Comparison of ENCODE assay signal across 8 cellular contexts in the genomic region with DNA sequence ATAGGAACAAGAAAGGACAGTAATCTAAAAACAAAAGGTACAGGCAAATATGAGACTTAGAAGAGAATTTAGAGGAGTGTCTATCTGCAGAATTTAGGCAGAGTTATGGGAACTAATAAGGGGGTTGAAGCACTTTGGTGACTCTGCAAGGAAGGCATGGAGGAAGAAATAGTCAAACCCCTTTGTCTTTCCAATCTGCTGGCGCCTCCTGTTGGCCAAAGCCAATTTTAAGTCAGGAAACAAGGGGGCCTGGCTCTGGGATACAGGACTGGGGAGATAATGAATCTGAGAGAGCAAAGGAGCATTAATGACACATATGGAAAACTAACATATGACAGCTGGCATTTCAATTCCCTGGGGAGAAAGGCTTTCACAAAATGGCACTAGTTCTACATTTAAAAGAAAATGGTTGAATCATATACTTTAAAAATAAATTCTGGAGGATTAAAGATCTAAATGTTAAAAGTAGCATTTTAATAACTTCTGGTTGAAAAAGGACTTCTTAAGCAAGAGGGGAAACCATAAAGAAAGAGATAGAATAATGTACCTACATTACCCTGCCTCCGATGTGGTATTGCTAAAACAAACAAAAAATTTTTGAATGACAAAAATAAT. TPM values are rescaled to one million over a fixed set of nuclear protein-coding genes. Genes with fewer than 3 reads are reported as not detected.
DNase-seq lines count a peak whose midpoint lies in the region; ATAC-seq and TF ChIP-seq lines count a peak whose summit lies in the region.

No MANE protein-coding gene starts in this region.

- H2BK120ac ChIP-seq in H9 (ENCODE audit: low read depth, low read length, poor library complexity, severe bottlenecking), result no peak overlapping the region

- H3K4ac ChIP-seq in H9 (ENCODE audit: low read depth, low read length), result no peak overlapping the region

- H3K4me1 ChIP-seq in H9 (ENCODE audit: insufficient read depth, low read length) (no peaks in the 10 kb centered on the region), endodermal cell (ENCODE audit: control insufficient read depth, insufficient read depth, low read length) (no peaks in the 10 kb centered on the region), psoas muscle (no peaks in the 10 kb centered on the region)

- no peak overlapping the region for H3K14ac ChIP-seq in H9 (ENCODE audit: insufficient read depth, low read length)

- H3T11ph ChIP-seq in H9 (ENCODE audit: low read length), result no peak overlapping the region

- no peak overlapping the region for H3K18ac ChIP-seq in H9 (ENCODE audit: insufficient read length, low read depth, low read length)

- no peak overlapping the region for H3K4me3 ChIP-seq in endodermal cell (ENCODE audit: low read length)
- no peak overlapping the region for H3K4me3 ChIP-seq in psoas muscle

- H3K4me3 Mint-ChIP-seq in H9 (no peak overlapping the region), endodermal cell (no peak overlapping the region)

- ATAC-seq in psoas muscle, result no peak
- no peak for ATAC-seq in GM21381 (IDR thresholded peaks at IDR 0.05; ENCODE audit: unreplicated experiment)

- no peak overlapping the region for H4K5ac ChIP-seq in H9 (ENCODE audit: insufficient read length, low read depth, low read length)

- H3K23ac ChIP-seq in H9 (ENCODE audit: insufficient read length, low read depth, low read length), result no peak overlapping the region

- peaks cover 2% of the 10 kb centered on the region for H3K23me2 ChIP-seq in H9 (ENCODE audit: insufficient read length, low read depth, low read length, poor library complexity, severe bottlenecking)

- no peaks in the 10 kb centered on the region for H3K27me3 ChIP-seq in H9 (ENCODE audit: insufficient read depth, low read length)
- no peaks in the 10 kb centered on the region for H3K27me3 ChIP-seq in endodermal cell (ENCODE audit: control insufficient read depth, insufficient read depth, low read length, poor library complexity, severe bottlenecking)
- no peaks in the 10 kb centered on the region for H3K27me3 ChIP-seq in psoas muscle (ENCODE audit: insufficient read depth in 3 of 3, low read length in 2 of 3)

- H3K79me2 ChIP-seq in H9 (ENCODE audit: insufficient read depth, low read length), result no peaks in the 10 kb centered on the region

- in situ Hi-C loops in Caki2 (cut with HindIII; ENCODE audit: low pct_unique_long_range_greater_than_20kb, low sequenced_read_pairs), result no loop called here

- no peak overlapping the region for H2BK12ac ChIP-seq in H9 (ENCODE audit: insufficient read length, low read depth, low read length)

- intact Hi-C loops in psoas muscle (cut with DNase I), result no loop called here

- TF ChIP-seq CTCF in H9 (conservative IDR thresholded peaks at IDR 0.05) (peak; percentile 88), endodermal cell (conservative IDR thresholded peaks at IDR 0.05) (peak; percentile 95), psoas muscle (IDR thresholded peaks at IDR 0.05) (peak; percentile 16)

- H3K4me2 ChIP-seq in H9 (ENCODE audit: insufficient read depth, insufficient read length, low read length), result no peak overlapping the region

- no peak overlapping the region for H2BK15ac ChIP-seq in H9 (ENCODE audit: low read depth, low read length)

- H3K27ac Mint-ChIP-seq in H9 (no peak overlapping the region), endodermal cell (no peak overlapping the region)

- no peak overlapping the region for H4K91ac ChIP-seq in H9 (ENCODE audit: insufficient read length, low read depth, low read length)

- H2AK5ac ChIP-seq in H9 (ENCODE audit: insufficient read length, low read length), result no peak overlapping the region

- H3K56ac ChIP-seq in H9 (ENCODE audit: insufficient read length, low read depth, low read length), result no peak overlapping the region

- H2BK20ac ChIP-seq in H9 (ENCODE audit: low read depth, low read length, poor library complexity, severe bottlenecking), result no peak overlapping the region

- H3K9me3 ChIP-seq in H9 (ENCODE audit: control insufficient read depth, low read depth, low read length) (no peaks in the 10 kb centered on the region), endodermal cell (ENCODE audit: control insufficient read depth, low read length) (no peaks in the 10 kb centered on the region), psoas muscle (no peaks in the 10 kb centered on the region)

- H3K4me1 Mint-ChIP-seq in H9, result peaks cover 8% of the 10 kb centered on the region in 2 experiments; a peak in 3 of 4 replicates
- H3K4me1 Mint-ChIP-seq in endodermal cell, result peaks cover 3% of the 10 kb centered on the region

- peak; percentile 15 for DNase-seq in Caki2 (ENCODE audit: low read depth)
- DNase-seq in H9, result peak; percentile 82
- peak; percentile 76 for DNase-seq in OCI-M1 (lab: John Stamatoyannopoulos, UW)
- peak; percentile 96 for DNase-seq in endodermal cell
- DNase-seq in psoas muscle, result no peak
- no peak for DNase-seq in activated CD4-positive, CD25-positive, alpha-beta regulatory T cell treated with anti-CD3 and anti-CD28 coated beads, Interleukin-2, amount 50 U/mL, for 72 hours
- DNase-seq in medulla oblongata (ENCODE audit: extremely low spot score), result no peak

- H3K9ac ChIP-seq in H9 (ENCODE audit: extremely low read depth, insufficient read length, low read length) (no peak overlapping the region), endodermal cell (ENCODE audit: extremely low read depth, low read length, poor library complexity, severe bottlenecking) (no peak overlapping the region)

- no peak overlapping the region for H2AFZ ChIP-seq in H9 (ENCODE audit: low read length)

- H3K27me3 Mint-ChIP-seq in H9 (ENCODE audit: low read depth) (no peaks in the 10 kb centered on the region), endodermal cell (ENCODE audit: insufficient read depth) (no peaks in the 10 kb centered on the region)

- no CpG with 5 or more reads among the region's 2 CpGs for WGBS in H9 (ENCODE audit: extremely low coverage, insufficient read length, low lambda C conversion rate)
- 0 to 20% methylated on average over 1 of the region's 2 CpGs for WGBS in endodermal cell (ENCODE audit: insufficient coverage in 1 of 2, insufficient read length in 1 of 2), 2 experiments
- 67 to 80% (median 77%) methylated on average over 2 of the region's 2 CpGs for WGBS in psoas muscle, 3 donors

- no peak overlapping the region for H4K8ac ChIP-seq in H9 (replicated peaks; ENCODE audit: insufficient read length, low read depth, low read length)

- no peak overlapping the region for H2BK5ac ChIP-seq in H9 (ENCODE audit: insufficient read length, low read length)

- no peaks in the 10 kb centered on the region for H3K36me3 ChIP-seq in endodermal cell (ENCODE audit: control insufficient read depth, insufficient read depth, low read length)
- no peaks in the 10 kb centered on the region for H3K36me3 ChIP-seq in psoas muscle (ENCODE audit: insufficient read depth in 1 of 2, low read depth in 1 of 2)

- no peaks in the 10 kb centered on the region for H4K20me1 ChIP-seq in H9 (ENCODE audit: control insufficient read depth, insufficient read depth, insufficient read length)

- H3K36me3 Mint-ChIP-seq in H9 (ENCODE audit: insufficient read depth in 1 of 3, low read depth in 3 of 3) (peaks cover 0 to 4% (median 2%) of the 10 kb centered on the region in 3 experiments; a peak in 2 of 7 replicates), endodermal cell (ENCODE audit: low read depth) (no peaks in the 10 kb centered on the region)

- H3K9me3 Mint-ChIP-seq in H9, result peaks cover 0 to 4% of the 10 kb centered on the region in 2 experiments; a peak in 3 of 5 replicates
- no peaks in the 10 kb centered on the region for H3K9me3 Mint-ChIP-seq in endodermal cell

- no peaks in the 10 kb centered on the region for H3K79me1 ChIP-seq in H9 (ENCODE audit: insufficient read depth, low read depth, low read length, poor library complexity, severe bottlenecking)

- H3K27ac ChIP-seq in H9 (ENCODE audit: insufficient read length, low read depth, low read length), result no peak overlapping the region
- H3K27ac ChIP-seq in endodermal cell (ENCODE audit: low read depth, low read length), result no peak overlapping the region
- H3K27ac ChIP-seq in psoas muscle, result no peak overlapping the region

RNA-seq across cellular contexts. Expression of gene CSRP2, which starts 48.5 kb away (rescaled TPM):
- 53.3 and 58.8 TPM in 2 replicates for total RNA-seq in Caki2 (2014; rRNA removed; shearing (Covaris generic); ENCODE audit: low replicate concordance)
- total RNA-seq in H9 (2021), result 156 and 158 TPM in 2 replicates
- 100 to 1,000 TPM in 1 of 2 donors, 10 to 100 TPM in 1; 74.7 to 121 TPM for total RNA-seq in endodermal cell
- polyA plus RNA-seq in endodermal cell (2013, experiment 1 of 2), result 266 TPM
- polyA plus RNA-seq in endodermal cell (2013, experiment 2 of 2), result 273 TPM
- total RNA-seq in psoas muscle, result 10 to 100 TPM in 1 of 4 donors, 1 to 10 TPM in 3; 5.2 to 22.3 (median 6.9) TPM
- 10 to 100 TPM; 11.4 to 16.6 (median 16.3) TPM for polyA plus RNA-seq in psoas muscle

Comparison
In these comparisons a context has a peak if more than half of its experiments do, and no peak if none do; other contexts are left out.
1. DNase-seq: peak in Caki2 (single experiment), H9 (single experiment), OCI-M1 (single experiment) and endodermal cell (single experiment); none in psoas muscle (0 of 2), activated CD4-positive, CD25-positive, alpha-beta regulatory T cell treated with anti-CD3 and anti-CD28 coated beads, Interleukin-2, amount 50 U/mL, for 72 hours (single experiment) and medulla oblongata (single experiment).
2. CTCF ChIP-seq: peak in every context shown above with its lines; median percentile 95 in endodermal cell; 88 in H9; 16 in psoas muscle.